ENCODE assay signal across 30 cellular contexts in the genomic region with DNA sequence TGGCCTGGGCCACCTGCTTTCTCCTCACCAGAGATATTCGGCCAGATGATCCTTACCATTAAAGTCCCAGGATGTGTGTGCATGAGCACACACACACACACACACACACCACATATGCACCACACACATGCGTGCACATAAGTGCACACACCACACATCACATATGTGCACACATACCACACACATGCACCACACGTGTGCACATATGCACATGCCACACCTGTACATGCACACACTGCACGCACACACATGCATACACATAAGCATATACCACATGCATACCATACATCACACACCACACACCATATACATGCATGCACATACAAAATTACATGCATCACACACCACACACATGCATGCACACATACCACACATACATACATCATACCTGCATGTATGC. TPM values are rescaled to one million over a fixed set of nuclear protein-coding genes. Genes with fewer than 3 reads are reported as not detected.
DNase-seq lines count a peak whose midpoint lies in the region; ATAC-seq, FAIRE-seq and TF ChIP-seq lines count a peak whose summit lies in the region.
"Had no signal": no experiment of that assay in that cellular context is flagged by ENCODE, and none has a peak within 500 bp of the region (broad histone marks: within the 10 kb centered on the region; RNA-seq: fewer than 3 reads in every experiment).

No MANE protein-coding gene starts in this region.

- no peak overlapping the region for H2BK12ac ChIP-seq in neuronal stem cell (ENCODE audit: low read length)

- peak; percentile 77 for FAIRE-seq in GM12891 (lab: Jason Lieb, UNC)
- FAIRE-seq in HTR-8/SVneo (lab: Jason Lieb, UNC), result peak; percentile 93
- FAIRE-seq: frontal cortex, pancreas had no signal

- H3K79me1 ChIP-seq in neuronal stem cell (ENCODE audit: low read depth, low read length), result no peaks in the 10 kb centered on the region

- peak overlapping the region; percentile 97 for H4K8ac ChIP-seq in neuronal stem cell (ENCODE audit: low read depth, low read length)

- intact Hi-C loops in esophagus muscularis mucosa (cut with DNase I) (no loop called here), psoas muscle (cut with DNase I) (no loop called here)

- H2BK15ac ChIP-seq in neuronal stem cell (ENCODE audit: low read length), result no peak overlapping the region

- H3K36me3 ChIP-seq in esophagus muscularis mucosa (no peaks in the 10 kb centered on the region), neuronal stem cell (replicated peaks in 1 of 2; ENCODE audit: control insufficient read depth in 2 of 2, insufficient read depth in 2 of 2, low read length in 2 of 2) (peaks cover 0 to 10% of the 10 kb centered on the region in 2 donors), psoas muscle (ENCODE audit: insufficient read depth in 1 of 2, low read depth in 1 of 2) (no peaks in the 10 kb centered on the region)
- H3K36me3 ChIP-seq: pancreas, upper lobe of right lung had no signal

- TF ChIP-seq EP300 in esophagus muscularis mucosa (IDR thresholded peaks at IDR 0.05), result no peak

- H3K4ac ChIP-seq in neuronal stem cell (ENCODE audit: low read length), result no peak overlapping the region

- no peak overlapping the region for H2BK120ac ChIP-seq in neuronal stem cell (ENCODE audit: low read depth, low read length)

- peak overlapping the region; percentile 17 for H3K14ac ChIP-seq in neuronal stem cell (ENCODE audit: low read length)

- H3K9ac ChIP-seq in neuronal stem cell (ENCODE audit: low read depth, low read length, poor library complexity), result peak overlapping the region; percentile 81

- H3K9me3 ChIP-seq in esophagus muscularis mucosa (no peaks in the 10 kb centered on the region), neuronal stem cell (replicated peaks in 1 of 2; ENCODE audit: control insufficient read depth in 2 of 2, insufficient read depth in 1 of 2, low read depth in 1 of 2, low read length in 2 of 2) (peaks cover 0 to 5% of the 10 kb centered on the region in 2 donors), psoas muscle (no peaks in the 10 kb centered on the region)
- H3K9me3 ChIP-seq: pancreas, upper lobe of right lung had no signal

- DNase-seq in GM12891 (ENCODE audit: insufficient read length, low spot score), result no peak
- DNase-seq in HTR-8/SVneo (ENCODE audit: insufficient read length, low spot score), result no peak
- DNase-seq in esophagus muscularis mucosa (ENCODE audit: extremely low spot score), result no peak
- no peak for DNase-seq in neuronal stem cell (ENCODE audit: low spot score)
- DNase-seq in dedifferentiated amniotic fluid mesenchymal stem cell (ENCODE audit: extremely low spot score), result no peak
- no peak for DNase-seq in psoas muscle
- DNase-seq: activated CD8-positive, alpha-beta T cell treated with anti-CD3 and anti-CD28 coated beads for 36 hours; activated naive CD4-positive, alpha-beta T cell treated with anti-CD3 and anti-CD28 coated beads, Interleukin-2, amount 50 U/mL, for 16 hours; amygdala; cortex of kidney; DND-41; hypothalamus; immature natural killer cell; midbrain; naive thymus-derived CD8-positive, alpha-beta T cell; NCI-H1105; NCI-H526 treated with DMSO at 0.1 percent for 48 hours; pancreas; SIG-M5; stimulated activated CD4-positive, alpha-beta T cell treated with anti-CD3 and anti-CD28 coated beads, Interleukin-12 subunit alpha, Interleukin-12 subunit beta, amount 100 ng/mL, for 4 hours; stimulated activated CD4-positive, alpha-beta T cell treated with anti-CD3 and anti-CD28 coated beads, Interleukin-4, amount 100 ng/mL, for 4 hours; upper lobe of right lung had no signal

- peak overlapping the region; percentile 28 for H4K91ac ChIP-seq in neuronal stem cell (ENCODE audit: low read depth, low read length, poor library complexity)

- H3K27me3 ChIP-seq in esophagus muscularis mucosa (no peaks in the 10 kb centered on the region), neuronal stem cell (ENCODE audit: control insufficient read depth in 3 of 3, insufficient read depth in 3 of 3, low read depth in 1 of 3, low read length in 3 of 3) (peaks cover 0 to 2% (median 0%) of the 10 kb centered on the region in 3 experiments), psoas muscle (ENCODE audit: insufficient read depth in 3 of 3, low read length in 2 of 3) (no peaks in the 10 kb centered on the region)
- H3K27me3 ChIP-seq: pancreas, upper lobe of right lung had no signal

- TF ChIP-seq CTCF in esophagus muscularis mucosa (IDR thresholded peaks at IDR 0.05) (no peak), psoas muscle (IDR thresholded peaks at IDR 0.05) (no peak)

- H3K4me1 ChIP-seq in esophagus muscularis mucosa (peaks cover 57 to 76% (median 63%) of the 10 kb centered on the region in 4 donors), neuronal stem cell (ENCODE audit: control insufficient read depth in 2 of 2, insufficient read depth in 1 of 2, low read depth in 1 of 2, low read length in 2 of 2) (peaks cover 11 to 21% of the 10 kb centered on the region in 2 donors), psoas muscle (peaks cover 25% of the 10 kb centered on the region)

- H3K27ac ChIP-seq in esophagus muscularis mucosa (replicated peaks in 1 of 4) (peak overlapping the region; percentile 82 to 87 (median 87)), neuronal stem cell (replicated peaks; ENCODE audit: low read length) (no peak overlapping the region), psoas muscle (no peak overlapping the region)

- no peak overlapping the region for H3K4me2 ChIP-seq in neuronal stem cell (ENCODE audit: insufficient read depth, low read length, poor library complexity, severe bottlenecking)
- H3K4me2 ChIP-seq: GM23338 had no signal

- no peak overlapping the region for H3K18ac ChIP-seq in neuronal stem cell (ENCODE audit: low read length)

- no peak for ATAC-seq in psoas muscle
- ATAC-seq in GM18519 (IDR thresholded peaks at IDR 0.05; ENCODE audit: low FRiP score, unreplicated experiment), result no peak
- ATAC-seq: activated CD4-positive, CD25-positive, alpha-beta regulatory T cell treated with anti-CD3 and anti-CD28 coated beads, Interleukin-2, amount 50 U/mL, for 24 hours; activated CD8-positive, alpha-beta T cell treated with anti-CD3 and anti-CD28 coated beads for 36 hours; activated T-helper 17 cell treated with anti-CD3 and anti-CD28 coated beads, Interleukin-2, amount 50 U/mL, for 72 hours; esophagus mucosa; GM23338; left lobe of liver; naive thymus-derived CD8-positive, alpha-beta T cell; pancreas; stimulated activated memory B cell treated with anti-CD40 and anti-IgM and Interleukin-4, amounts not matched to agents 10 μg/mL and 1 μg/mL and 100 μg/mL, for 72 hours; upper lobe of right lung had no signal

- H2AFZ ChIP-seq in neuronal stem cell (ENCODE audit: low read length), result peak overlapping the region; percentile 77
- H2AFZ ChIP-seq: GM23338 had no signal

- no peak for TF ChIP-seq POLR2A in GM12891 (IDR thresholded peaks at IDR 0.05; ENCODE audit: low read depth, low read length)
- TF ChIP-seq POLR2A in esophagus muscularis mucosa (IDR thresholded peaks at IDR 0.05; ENCODE audit: low read depth), result no peak

- WGBS in esophagus muscularis mucosa, result 78% methylated on average over 4 of the region's 4 CpGs
- WGBS in neuronal stem cell (ENCODE audit: extremely low coverage in 2 of 2, insufficient read length in 2 of 2, insufficient replicate concordance in 1 of 2), 2 donors, result no CpG with 5 or more reads among the region's 4 CpGs
- 71 to 82% (median 73%) methylated on average over 4 of the region's 4 CpGs for WGBS in psoas muscle, 3 donors

- H3K4me3 ChIP-seq in esophagus muscularis mucosa, result no peak overlapping the region
- peak overlapping the region in 1 of 2 donors; percentile 40 for H3K4me3 ChIP-seq in neuronal stem cell (ENCODE audit: low read length in 2 of 2)
- no peak overlapping the region for H3K4me3 ChIP-seq in psoas muscle
- H3K4me3 ChIP-seq: GM23338, pancreas, upper lobe of right lung had no signal

- H2AK5ac ChIP-seq in neuronal stem cell (ENCODE audit: low read depth, low read length), result no peak overlapping the region

- peak overlapping the region; percentile 6 for H3K23ac ChIP-seq in neuronal stem cell (ENCODE audit: low read depth, low read length, poor library complexity)

- H2BK5ac ChIP-seq in neuronal stem cell (ENCODE audit: low read length), result no peak overlapping the region

TF ChIP-seq in GM12891, 5 proteins besides CTCF, POLR2A, EP300 and RAD21:
- TF ChIP-seq POLR2AphosphoS5 (IDR thresholded peaks at IDR 0.05; ENCODE audit: low read depth, low read length), result no peak
- no peak for TF ChIP-seq TAF1 (IDR thresholded peaks at IDR 0.05; ENCODE audit: low read depth, low read length)
- no peak for TF ChIP-seq SPI1 (IDR thresholded peaks at IDR 0.05; ENCODE audit: low read depth, low read length)

RNA-seq across cellular contexts. Expression of a gene that starts 38.7 kb away (rescaled TPM):
- polyA plus RNA-seq in GM12891 (2012; ENCODE audit: low read depth, missing spikeins), result 11,370 TPM
- total RNA-seq in esophagus muscularis mucosa (1,000 to 10,000 TPM; 1,371 to 1,915 (median 1,581) TPM), psoas muscle (1,000 to 10,000 TPM; 2,701 to 3,343 (median 3,007) TPM)
- 12,339 TPM for polyA plus RNA-seq in neuronal stem cell (2013, experiment 1 of 2)
- polyA plus RNA-seq in neuronal stem cell (2013, experiment 2 of 2), result 11,893 TPM
- 1,000 to 10,000 TPM; 4,667 to 6,936 (median 5,431) TPM for polyA plus RNA-seq in psoas muscle

Comparison
In these comparisons a context has a peak if more than half of its experiments do, and no peak if none do; other contexts are left out.
1. H3K27ac ChIP-seq: peak in esophagus muscularis mucosa (4 of 4); none in neuronal stem cell (single experiment) and psoas muscle (single experiment).